21 cellular contexts compared by ENCODE assay signal in the genomic region with DNA sequence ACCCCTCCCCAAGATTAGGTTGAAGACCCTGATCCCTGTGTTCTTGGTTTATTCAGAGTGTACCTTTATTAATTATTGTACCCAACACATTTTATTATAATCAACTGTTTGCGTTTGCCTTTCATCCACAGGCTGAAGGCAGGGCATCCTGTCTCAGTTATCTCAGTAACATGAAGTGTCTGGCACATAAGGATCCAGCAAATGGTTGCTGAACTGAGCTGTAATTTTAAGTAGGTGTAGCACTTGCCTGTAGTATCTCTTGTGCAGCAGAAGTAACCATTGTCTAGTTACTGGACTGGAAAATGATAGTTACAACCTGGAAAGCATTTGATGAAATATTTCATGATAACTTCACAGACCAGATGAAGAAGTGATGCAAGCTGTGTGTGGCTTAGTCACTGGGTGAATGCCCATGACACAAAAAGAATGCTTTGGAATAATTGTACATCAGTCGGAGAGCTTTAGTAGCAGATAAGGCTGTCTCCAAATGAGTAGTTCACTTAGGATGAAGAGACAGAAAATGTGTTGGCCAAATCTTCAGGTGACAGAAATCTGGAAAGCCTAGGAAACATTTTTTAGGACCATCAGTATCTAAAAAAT. TPM values are rescaled to one million over a fixed set of nuclear protein-coding genes. Genes with fewer than 3 reads are reported as not detected.
A peak's percentile ranks its signal among the peaks of the same experiment; 100 is the strongest.
DNase-seq lines count a peak whose midpoint lies in the region; ATAC-seq, FAIRE-seq and TF ChIP-seq lines count a peak whose summit lies in the region.
"Had no signal": no experiment of that assay in that cellular context is flagged by ENCODE, and none has a peak within 500 bp of the region (broad histone marks: within the 10 kb centered on the region; RNA-seq: fewer than 3 reads in every experiment).

No MANE protein-coding gene starts in this region.

- FAIRE-seq in GM12892 (lab: Jason Lieb, UNC) = no peak
- FAIRE-seq: islet of Langerhans had no signal

- peaks cover 68% of the 10 kb centered on the region for H3K36me3 Mint-ChIP-seq in T-helper 2 cell treated with Interferon-gamma antibody and Interleukin-4, amounts not matched to agents 5 μg/mL and 100 μg/mL, for 36 hours (ENCODE audit: low read depth)
- peaks cover 12% of the 10 kb centered on the region for H3K36me3 Mint-ChIP-seq in natural killer cell

- peaks cover 12% of the 10 kb centered on the region for H3K4me1 Mint-ChIP-seq in T-helper 2 cell treated with Interferon-gamma antibody and Interleukin-4, amounts not matched to agents 5 μg/mL and 100 μg/mL, for 36 hours (ENCODE audit: low read depth)
- H3K4me1 Mint-ChIP-seq in natural killer cell = peaks cover 21 to 26% of the 10 kb centered on the region in 2 donors

- no peaks in the 10 kb centered on the region for H3K9me3 Mint-ChIP-seq in T-helper 2 cell treated with Interferon-gamma antibody and Interleukin-4, amounts not matched to agents 5 μg/mL and 100 μg/mL, for 36 hours
- no peaks in the 10 kb centered on the region for H3K9me3 Mint-ChIP-seq in natural killer cell
- H3K9me3 Mint-ChIP-seq: effector memory CD8-positive, alpha-beta T cell had no signal

- peak overlapping the region; percentile 27 for H3K27ac Mint-ChIP-seq in T-helper 2 cell treated with Interferon-gamma antibody and Interleukin-4, amounts not matched to agents 5 μg/mL and 100 μg/mL, for 36 hours
- H3K27ac Mint-ChIP-seq in natural killer cell = peak overlapping the region; percentile 65 to 75
- H3K27ac Mint-ChIP-seq: type B pancreatic cell had no signal

- intact Hi-C loops in natural killer cell (cut with micrococcal nuclease) = no loop called here
- intact Hi-C loops in uterus (cut with DNase I; ENCODE audit: low total_unique reads) = no loop called here

- H3K27ac ChIP-seq in uterus = no peak overlapping the region
- H3K27ac ChIP-seq: 22Rv1, BLaER1, lower lobe of right lung, VCaP had no signal

- no peaks in the 10 kb centered on the region for H3K4me1 ChIP-seq in uterus
- H3K4me1 ChIP-seq: BLaER1, lower lobe of right lung had no signal

- H3K9me3 ChIP-seq in uterus = no peaks in the 10 kb centered on the region
- H3K9me3 ChIP-seq: BLaER1, lower lobe of right lung had no signal

- H3K4me3 ChIP-seq in uterus = no peak overlapping the region
- H3K4me3 ChIP-seq: BLaER1, lower lobe of right lung had no signal

- no peaks in the 10 kb centered on the region for H3K27me3 Mint-ChIP-seq in T-helper 2 cell treated with Interferon-gamma antibody and Interleukin-4, amounts not matched to agents 5 μg/mL and 100 μg/mL, for 36 hours (ENCODE audit: low read depth)
- no peaks in the 10 kb centered on the region for H3K27me3 Mint-ChIP-seq in natural killer cell (ENCODE audit: low read depth in 2 of 2)
- H3K27me3 Mint-ChIP-seq: effector memory CD8-positive, alpha-beta T cell; type B pancreatic cell had no signal

- no peak overlapping the region for H3K4me3 Mint-ChIP-seq in T-helper 2 cell treated with Interferon-gamma antibody and Interleukin-4, amounts not matched to agents 5 μg/mL and 100 μg/mL, for 36 hours
- no peak overlapping the region for H3K4me3 Mint-ChIP-seq in natural killer cell
- H3K4me3 Mint-ChIP-seq: effector memory CD8-positive, alpha-beta T cell; type B pancreatic cell had no signal

- TF ChIP-seq POLR2A in GM12892 (IDR thresholded peaks at IDR 0.05; ENCODE audit: low read depth, low read length) (no peak), uterus (IDR thresholded peaks at IDR 0.05) (no peak)

- ATAC-seq in natural killer cell = no peak
- no peak for ATAC-seq in GM19395 (IDR thresholded peaks at IDR 0.05; ENCODE audit: unreplicated experiment)
- ATAC-seq: effector memory CD8-positive, alpha-beta T cell; lower lobe of right lung had no signal

- no peaks in the 10 kb centered on the region for H3K36me3 ChIP-seq in uterus

- DNase-seq in T-helper 2 cell treated with Interferon-gamma antibody and Interleukin-4, amounts not matched to agents 5 μg/mL and 100 μg/mL, for 36 hours (ENCODE audit: low spot score) = no peak
- DNase-seq in T-helper 2 cell (no peak), DMS79 (lab: John Stamatoyannopoulos, UW) (peak; percentile 13), amniotic epithelial cell (ENCODE audit: low read depth) (peak; percentile 67), natural killer cell (no peak), GM12892 (ENCODE audit: insufficient read length) (no peak), uterus (no peak)
- DNase-seq: amniotic stem cell; cerebellar nuclear complex; effector memory CD8-positive, alpha-beta T cell; HCEC 1CT; lower lobe of right lung; NCI-H1417; T-helper 1 cell had no signal

- TF ChIP-seq CTCF in natural killer cell (IDR thresholded peaks at IDR 0.05) = no peak
- no peak for TF ChIP-seq CTCF in uterus (IDR thresholded peaks at IDR 0.05)

- no peaks in the 10 kb centered on the region for H3K27me3 ChIP-seq in uterus
- H3K27me3 ChIP-seq: BLaER1 had no signal

RNA-seq across cellular contexts. Expression of gene ESRP2, which starts 56.6 kb away (rescaled TPM):
- not detected for total RNA-seq in natural killer cell
- 0.30 TPM for polyA plus RNA-seq in GM12892 (2012; ENCODE audit: missing spikeins)
- 1 to 10 TPM in 1 of 4 donors, under 1 TPM in 3; 0.26 to 5.3 (median 0.50) TPM for total RNA-seq in uterus
- total RNA-seq: M059J had no signal

Comparison
In these comparisons a context has a peak if more than half of its experiments do, and no peak if none do; other contexts are left out.
1. DNase-seq: peak in DMS79 (single experiment) and amniotic epithelial cell (single experiment); none in T-helper 2 cell treated with Interferon-gamma antibody and Interleukin-4, amounts not matched to agents 5 μg/mL and 100 μg/mL, for 36 hours (single experiment), T-helper 2 cell (0 of 5), natural killer cell (single experiment), GM12892 (single experiment) and uterus (0 of 2).